Comparison of ENCODE assay signal across 1 cellular context in genomic region chr17:18314731-18315497, GRCh38.
TF ChIP-seq lines count a peak whose summit lies in the region.

TSS of gene SMCR8 (plus strand) at chr17:18315293. CDS start at chr17:18315790, 497 bp downstream.
TSS of gene TOP3A (minus strand) at chr17:18314994. CDS start at chr17:18314778, 216 bp downstream.

TF ChIP-seq in K562, 482 proteins besides CTCF, POLR2A, EP300 and RAD21 (continued from another document and continues in another):
- TF ChIP-seq TSHZ1 (CRISPR knock-in tag; IDR thresholded peaks at IDR 0.05) = no peak
- TF ChIP-seq PRPF4 (IDR thresholded peaks at IDR 0.05; ENCODE audit: insufficient read depth, low read depth, low read length, poor library complexity, severe bottlenecking) = no peak
- TF ChIP-seq SRSF1 (IDR thresholded peaks at IDR 0.05; ENCODE audit: low read depth, low read length) = no peak
- TF ChIP-seq ZNF133 (CRISPR knock-in tag; IDR thresholded peaks at IDR 0.05) = no peak
- TF ChIP-seq ZNF76 (CRISPR knock-in tag; IDR thresholded peaks at IDR 0.05; ENCODE audit: borderline replicate concordance) = no peak
- no peak for TF ChIP-seq ZBTB49 (CRISPR knock-in tag; IDR thresholded peaks at IDR 0.05; ENCODE audit: borderline replicate concordance)
- TF ChIP-seq PYGO2 (tag; IDR thresholded peaks at IDR 0.05) = no peak
- TF ChIP-seq ZNF253 (CRISPR knock-in tag; conservative IDR thresholded peaks at IDR 0.05) = no peak
- TF ChIP-seq HEY1 (CRISPR knock-in tag; IDR thresholded peaks at IDR 0.05; ENCODE audit: borderline replicate concordance) = no peak
- no peak for TF ChIP-seq ID3 (CRISPR knock-in tag; IDR thresholded peaks at IDR 0.05)
- TF ChIP-seq ID3 (tag; IDR thresholded peaks at IDR 0.05) = no peak
- no peak for TF ChIP-seq ZNF518B (CRISPR knock-in tag; IDR thresholded peaks at IDR 0.05)
- no peak for TF ChIP-seq MYBL2 (IDR thresholded peaks at IDR 0.05; ENCODE audit: low read depth)
- no peak for TF ChIP-seq MYBL2 (CRISPR knock-in tag; IDR thresholded peaks at IDR 0.05; ENCODE audit: borderline replicate concordance)
- no peak for TF ChIP-seq MEF2A (IDR thresholded peaks at IDR 0.05; ENCODE audit: control insufficient read depth, low read depth, low read length)
- no peak for TF ChIP-seq ZFP36 (IDR thresholded peaks at IDR 0.05; ENCODE audit: low read depth, low read length, partially characterized antibody)
- peak; percentile 12; the same call in 1 of the 2 replicates for TF ChIP-seq JUN (IDR thresholded peaks at IDR 0.05; ENCODE audit: borderline replicate concordance, low read depth, low read length)
- no peak for TF ChIP-seq JUN (CRISPR knock-in tag; IDR thresholded peaks at IDR 0.05; ENCODE audit: borderline replicate concordance)
- no peak for TF ChIP-seq ARID2 (IDR thresholded peaks at IDR 0.05)
- TF ChIP-seq ADNP (tag; IDR thresholded peaks at IDR 0.05) = no peak
- TF ChIP-seq TRIM24 (IDR thresholded peaks at IDR 0.05) = no peak
- no peak for TF ChIP-seq PRMT5 (CRISPR knock-in tag; IDR thresholded peaks at IDR 0.05)
- peak; percentile 85 for TF ChIP-seq POLR2G (IDR thresholded peaks at IDR 0.05; ENCODE audit: low read depth, low read length)
- no peak for TF ChIP-seq PPARD (CRISPR knock-in tag; IDR thresholded peaks at IDR 0.05)
- no peak for TF ChIP-seq THRB (CRISPR knock-in tag; conservative IDR thresholded peaks at IDR 0.05)
- no peak for TF ChIP-seq TEAD4 (IDR thresholded peaks at IDR 0.05; ENCODE audit: low read length)
- TF ChIP-seq TEAD4 (CRISPR knock-in tag; IDR thresholded peaks at IDR 0.05; ENCODE audit: borderline replicate concordance) = no peak
- TF ChIP-seq JUND (IDR thresholded peaks at IDR 0.05; ENCODE audit: borderline replicate concordance, low read depth, low read length) = no peak
- no peak for TF ChIP-seq JUND (tag; IDR thresholded peaks at IDR 0.05; ENCODE audit: borderline replicate concordance, low read depth, low read length)
- TF ChIP-seq ESRRA (IDR thresholded peaks at IDR 0.05; ENCODE audit: borderline replicate concordance, low read depth) = no peak
- TF ChIP-seq ZHX1 (conservative IDR thresholded peaks at IDR 0.05; ENCODE audit: low read length) = no peak
- no peak for TF ChIP-seq ZNF589 (CRISPR knock-in tag; IDR thresholded peaks at IDR 0.05; ENCODE audit: low read depth)
- no peak for TF ChIP-seq SIRT6 (IDR thresholded peaks at IDR 0.05; ENCODE audit: low read depth, low read length)
- no peak for TF ChIP-seq THAP7 (CRISPR knock-in tag; IDR thresholded peaks at IDR 0.05)
- no peak for TF ChIP-seq NR0B1 (IDR thresholded peaks at IDR 0.05; ENCODE audit: partially characterized antibody)
- TF ChIP-seq RBBP5 (IDR thresholded peaks at IDR 0.05; ENCODE audit: borderline replicate concordance, insufficient read depth, low read length, poor library complexity, severe bottlenecking) = no peak
- TF ChIP-seq ZNF699 (CRISPR knock-in tag; IDR thresholded peaks at IDR 0.05; ENCODE audit: insufficient replicate concordance) = no peak
- TF ChIP-seq FUS (optimal IDR thresholded peaks at IDR 0.05; ENCODE audit: low read depth, low read length) = no peak
- peak; percentile 99 for TF ChIP-seq C11orf30 (IDR thresholded peaks at IDR 0.05; ENCODE audit: low read depth)
- TF ChIP-seq CREM (IDR thresholded peaks at IDR 0.05; ENCODE audit: low read depth) = peak; percentile 82
- TF ChIP-seq FOS (IDR thresholded peaks at IDR 0.05; ENCODE audit: extremely low read depth, insufficient read length) = peak; percentile 52
- no peak for TF ChIP-seq MCM5 (IDR thresholded peaks at IDR 0.05; ENCODE audit: low read depth)
- TF ChIP-seq CXXC5 (CRISPR knock-in tag; IDR thresholded peaks at IDR 0.05) = peak; percentile 68
- no peak for TF ChIP-seq TBL1XR1 (IDR thresholded peaks at IDR 0.05; ENCODE audit: low read length in 2 of 2)
- no peak for TF ChIP-seq ZNF347 (CRISPR knock-in tag; IDR thresholded peaks at IDR 0.05; ENCODE audit: low read depth)
- TF ChIP-seq ARID1B (IDR thresholded peaks at IDR 0.05) = no peak
- TF ChIP-seq ZBTB7A (IDR thresholded peaks at IDR 0.05; ENCODE audit: borderline replicate concordance, control insufficient read depth, low read depth, low read length) = peak; percentile 27; the same call in 1 of the 2 replicates
- TF ChIP-seq SREBF2 (CRISPR knock-in tag; IDR thresholded peaks at IDR 0.05) = no peak
- TF ChIP-seq HBP1 (CRISPR knock-in tag; IDR thresholded peaks at IDR 0.05) = no peak
- no peak for TF ChIP-seq HMG20A (CRISPR knock-in tag; conservative IDR thresholded peaks at IDR 0.05)
